In genomic region chr13:107847406-107847805, GRCh38 we compare ENCODE assay signal across 1 cellular context.
TF ChIP-seq lines count a peak whose summit lies in the region.

No MANE protein-coding gene starts in this region.

TF ChIP-seq in SK-N-SH treated with all-trans-retinoic acid at 6 μM for 48 hours, 23 proteins besides CTCF, POLR2A, EP300 and RAD21 (continued from another document):
- no peak for TF ChIP-seq TSHZ2 (CRISPR knock-in tag; IDR thresholded peaks at IDR 0.05)
